8 cellular contexts compared by ENCODE assay signal in genomic region chr1:61081637-61082335, GRCh38. TPM values are rescaled to one million over a fixed set of nuclear protein-coding genes. Genes with fewer than 3 reads are reported as not detected.
DNase-seq lines count a peak whose midpoint lies in the region; ATAC-seq lines count a peak whose summit lies in the region.

No MANE protein-coding gene starts in this region.

- H3K4me1 ChIP-seq in effector memory CD4-positive, alpha-beta T cell (ENCODE audit: control insufficient read depth, insufficient read depth, low read length, poor library complexity, severe bottlenecking), result peaks cover 22% of the 10 kb centered on the region
- H3K4me1 ChIP-seq in mesendoderm (ENCODE audit: control insufficient read depth, low read depth, low read length), result no peaks in the 10 kb centered on the region

- no peaks in the 10 kb centered on the region for H3K9me3 Mint-ChIP-seq in activated CD8-positive, alpha-beta T cell treated with anti-CD3 and anti-CD28 coated beads, Interleukin-2, amount 10 ng/mL, durations not matched to agents 7 days and 5 days (ENCODE audit: insufficient read depth)
- H3K9me3 Mint-ChIP-seq in stimulated activated naive B cell treated with anti-CD40 and anti-IgM and Interleukin-4, amounts not matched to agents 10 μg/mL and 1 μg/mL and 100 μg/mL, for 72 hours, result no peaks in the 10 kb centered on the region

- no peaks in the 10 kb centered on the region for H3K27me3 ChIP-seq in effector memory CD4-positive, alpha-beta T cell (replicated peaks; ENCODE audit: control insufficient read depth, insufficient read depth, low read length, poor library complexity, severe bottlenecking)
- peaks cover 24% of the 10 kb centered on the region for H3K27me3 ChIP-seq in mesendoderm (ENCODE audit: insufficient read depth, low read length, poor library complexity)

- H3K27me3 Mint-ChIP-seq in activated CD8-positive, alpha-beta T cell treated with anti-CD3 and anti-CD28 coated beads, Interleukin-2, amount 10 ng/mL, durations not matched to agents 7 days and 5 days (ENCODE audit: low read depth), result peaks cover 54% of the 10 kb centered on the region
- H3K27me3 Mint-ChIP-seq in stimulated activated naive B cell treated with anti-CD40 and anti-IgM and Interleukin-4, amounts not matched to agents 10 μg/mL and 1 μg/mL and 100 μg/mL, for 72 hours, result peaks cover 40 to 42% of the 10 kb centered on the region in 2 donors

- no peak overlapping the region for H4K5ac ChIP-seq in mesendoderm (ENCODE audit: low read length)

- H3K4ac ChIP-seq in mesendoderm (ENCODE audit: low read depth, low read length), result no peak overlapping the region

- H3K36me3 Mint-ChIP-seq in activated CD8-positive, alpha-beta T cell treated with anti-CD3 and anti-CD28 coated beads, Interleukin-2, amount 10 ng/mL, durations not matched to agents 7 days and 5 days (ENCODE audit: low read depth), result no peaks in the 10 kb centered on the region
- no peaks in the 10 kb centered on the region for H3K36me3 Mint-ChIP-seq in stimulated activated naive B cell treated with anti-CD40 and anti-IgM and Interleukin-4, amounts not matched to agents 10 μg/mL and 1 μg/mL and 100 μg/mL, for 72 hours

- peak overlapping the region; percentile 8 for H3K9ac ChIP-seq in mesendoderm (ENCODE audit: low read length)

- no peak overlapping the region for H2BK120ac ChIP-seq in mesendoderm (ENCODE audit: low read depth, low read length)

- H4K8ac ChIP-seq in mesendoderm (ENCODE audit: low read depth, low read length), result no peak overlapping the region

- no peak overlapping the region for H3K27ac Mint-ChIP-seq in activated CD8-positive, alpha-beta T cell treated with anti-CD3 and anti-CD28 coated beads, Interleukin-2, amount 10 ng/mL, durations not matched to agents 7 days and 5 days
- peak overlapping the region; percentile 79 for H3K27ac Mint-ChIP-seq in stimulated activated naive B cell treated with anti-CD40 and anti-IgM and Interleukin-4, amounts not matched to agents 10 μg/mL and 1 μg/mL and 100 μg/mL, for 72 hours

- peak overlapping the region; percentile 30 for H3K56ac ChIP-seq in mesendoderm (ENCODE audit: low read length)

- DNase-seq in EH (ENCODE audit: low read depth) (peak; percentile 32), NCI-H2196 (lab: John Stamatoyannopoulos, UW; ENCODE audit: unreplicated experiment) (peak; percentile 66), mesendoderm (peak; percentile 60), DMS153 treated with DMSO at 0.1 percent for 48 hours (lab: John Stamatoyannopoulos, UW; ENCODE audit: unreplicated experiment) (no peak)
- peak; percentile 36 for DNase-seq in activated CD8-positive, alpha-beta T cell treated with anti-CD3 and anti-CD28 coated beads, Interleukin-2, amount 10 ng/mL, durations not matched to agents 7 days and 5 days
- peak; percentile 19 to 39 (median 37) for DNase-seq in effector memory CD4-positive, alpha-beta T cell
- no peak for DNase-seq in stimulated activated naive B cell treated with anti-CD40 and anti-IgM and Interleukin-4, amounts not matched to agents 10 μg/mL and 1 μg/mL and 100 μg/mL, for 72 hours

- peaks cover 38% of the 10 kb centered on the region for H3K4me1 Mint-ChIP-seq in activated CD8-positive, alpha-beta T cell treated with anti-CD3 and anti-CD28 coated beads, Interleukin-2, amount 10 ng/mL, durations not matched to agents 7 days and 5 days (ENCODE audit: low read depth)
- peaks cover 16 to 32% of the 10 kb centered on the region in 2 donors for H3K4me1 Mint-ChIP-seq in stimulated activated naive B cell treated with anti-CD40 and anti-IgM and Interleukin-4, amounts not matched to agents 10 μg/mL and 1 μg/mL and 100 μg/mL, for 72 hours

- H3K9me3 ChIP-seq in effector memory CD4-positive, alpha-beta T cell (ENCODE audit: control insufficient read depth, low read length), result no peaks in the 10 kb centered on the region

- H3K18ac ChIP-seq in mesendoderm (ENCODE audit: low read length), result peak overlapping the region; percentile 62

- H2BK15ac ChIP-seq in mesendoderm (replicated peaks; ENCODE audit: low read depth), result no peak overlapping the region

- CTCF ChIA-PET in activated CD8-positive, alpha-beta T cell treated with anti-CD3 and anti-CD28 coated beads, Interleukin-2, amount 10 ng/mL, durations not matched to agents 7 days and 5 days (lab: Charles Lee), result interaction anchor here (0.8 to 1.8 kb wide), 3 partner anchors 11 to 507 kb away, joined by 3 to 9 read pairs (median 4); no protein-coding TSS in a partner anchor

- POLR2A ChIA-PET in activated CD8-positive, alpha-beta T cell treated with anti-CD3 and anti-CD28 coated beads, Interleukin-2, amount 10 ng/mL, durations not matched to agents 7 days and 5 days (lab: Charles Lee), result no interaction called here

- H3K27ac ChIP-seq in effector memory CD4-positive, alpha-beta T cell (ENCODE audit: insufficient read depth, low read length, poor library complexity, severe bottlenecking), result peak overlapping the region; percentile 47
- H3K27ac ChIP-seq in mesendoderm (ENCODE audit: low read depth, low read length), result no peak overlapping the region

- no peak overlapping the region for H2AK5ac ChIP-seq in mesendoderm (ENCODE audit: low read length)

- peak overlapping the region; percentile 34 for H3K4me2 ChIP-seq in mesendoderm (ENCODE audit: low read length)

- no CpG with 5 or more reads among the region's 47 CpGs for WGBS in mesendoderm (ENCODE audit: extremely low coverage, insufficient coverage, low lambda C conversion rate)

- no peaks in the 10 kb centered on the region for H3K36me3 ChIP-seq in effector memory CD4-positive, alpha-beta T cell (ENCODE audit: control insufficient read depth, insufficient read depth, low read length)
- H3K36me3 ChIP-seq in mesendoderm (ENCODE audit: control insufficient read depth, insufficient read depth, low read length), result no peaks in the 10 kb centered on the region

- H3K79me2 ChIP-seq in mesendoderm (ENCODE audit: control insufficient read depth, insufficient read depth, low read length), result no peaks in the 10 kb centered on the region

- H3K4me3 Mint-ChIP-seq in activated CD8-positive, alpha-beta T cell treated with anti-CD3 and anti-CD28 coated beads, Interleukin-2, amount 10 ng/mL, durations not matched to agents 7 days and 5 days, result peak overlapping the region; percentile 60
- H3K4me3 Mint-ChIP-seq in stimulated activated naive B cell treated with anti-CD40 and anti-IgM and Interleukin-4, amounts not matched to agents 10 μg/mL and 1 μg/mL and 100 μg/mL, for 72 hours, result peak overlapping the region; percentile 76

- no peak for ATAC-seq in activated CD8-positive, alpha-beta T cell treated with anti-CD3 and anti-CD28 coated beads, Interleukin-2, amount 10 ng/mL, durations not matched to agents 7 days and 5 days
- ATAC-seq in stimulated activated naive B cell treated with anti-CD40 and anti-IgM and Interleukin-4, amounts not matched to agents 10 μg/mL and 1 μg/mL and 100 μg/mL, for 72 hours (replicated peaks), result peak in 1 of 2 donors; percentile 4
- ATAC-seq in GM19467 (IDR thresholded peaks at IDR 0.05; ENCODE audit: unreplicated experiment), result no peak

- peak overlapping the region; percentile 66 for H3K4me3 ChIP-seq in effector memory CD4-positive, alpha-beta T cell (ENCODE audit: insufficient read depth, low read depth, low read length, poor library complexity, severe bottlenecking)
- H3K4me3 ChIP-seq in mesendoderm (ENCODE audit: low read length), result peak overlapping the region; percentile 32

- H3K79me1 ChIP-seq in mesendoderm (ENCODE audit: low read length), result no peaks in the 10 kb centered on the region

- H3K23ac ChIP-seq in mesendoderm (ENCODE audit: low read length), result no peak overlapping the region

- no peak overlapping the region for H2BK5ac ChIP-seq in mesendoderm (ENCODE audit: low read length)

RNA-seq across cellular contexts. Expression of gene NFIA, which starts 0.6 kb away (rescaled TPM):
- under 1 TPM; 0.66 to 0.78 TPM for total RNA-seq in activated CD8-positive, alpha-beta T cell treated with anti-CD3 and anti-CD28 coated beads, Interleukin-2, amount 10 ng/mL, durations not matched to agents 7 days and 5 days
- 0.46 TPM for polyA plus RNA-seq in mesendoderm (2013, experiment 1 of 2)
- 0.45 TPM for polyA plus RNA-seq in mesendoderm (2013, experiment 2 of 2)

Comparison
In these comparisons a context has a peak if more than half of its experiments do, and no peak if none do; other contexts are left out.
1. DNase-seq: peak in EH (single experiment), NCI-H2196 (single experiment), activated CD8-positive, alpha-beta T cell treated with anti-CD3 and anti-CD28 coated beads, Interleukin-2, amount 10 ng/mL, durations not matched to agents 7 days and 5 days (single experiment), effector memory CD4-positive, alpha-beta T cell (3 of 3) and mesendoderm (single experiment); none in stimulated activated naive B cell treated with anti-CD40 and anti-IgM and Interleukin-4, amounts not matched to agents 10 μg/mL and 1 μg/mL and 100 μg/mL, for 72 hours (single experiment) and DMS153 treated with DMSO at 0.1 percent for 48 hours (single experiment).